Comparison of ENCODE assay signal across 1 cellular context in genomic region chr4:106062452-106062875, GRCh38.
TF ChIP-seq lines count a peak whose summit lies in the region.

No MANE protein-coding gene starts in this region.

TF ChIP-seq in SK-N-SH treated with all-trans-retinoic acid at 6 μM for 48 hours, 23 proteins besides CTCF, POLR2A, EP300 and RAD21 (continued from another document):
- no peak for TF ChIP-seq GLIS3 (CRISPR knock-in tag; IDR thresholded peaks at IDR 0.05)
- TF ChIP-seq ESRRG (CRISPR knock-in tag; IDR thresholded peaks at IDR 0.05): no peak
- TF ChIP-seq CSDC2 (CRISPR knock-in tag; IDR thresholded peaks at IDR 0.05): 0 out of 2 replicates have a peak, but pooled peaks have one; percentile 73
